ENCODE assay signal across 8 cellular contexts in genomic region chr12:110079477-110080400, GRCh38. TPM values are rescaled to one million over a fixed set of nuclear protein-coding genes. Genes with fewer than 3 reads are reported as not detected.
A peak's percentile ranks its signal among the peaks of the same experiment; 100 is the strongest.
DNase-seq lines count a peak whose midpoint lies in the region; ATAC-seq lines count a peak whose summit lies in the region.

No MANE protein-coding gene starts in this region.

- ATAC-seq in GM18499 (IDR thresholded peaks at IDR 0.05; ENCODE audit: insufficient read depth, unreplicated experiment) = peak; percentile 58
- ATAC-seq in HG02642 (IDR thresholded peaks at IDR 0.05; ENCODE audit: poor library complexity, unreplicated experiment) = peak; percentile 82
- peak; percentile 75 for ATAC-seq in left ventricle myocardium superior
- ATAC-seq in HG02970 (IDR thresholded peaks at IDR 0.05; ENCODE audit: low FRiP score, unreplicated experiment) = no peak

- DNase-seq in NOMO-1 (lab: John Stamatoyannopoulos, UW; ENCODE audit: unreplicated experiment in 2 of 2) (peak; percentile 60 to 92), activated T-helper 1 cell treated with Interleukin-2 at 50 U/mL for 16 hours (ENCODE audit: low read depth) (peak; percentile 52), left ventricle myocardium superior (peak; percentile 64), HPDE6-E6E7 (ENCODE audit: extremely low spot score) (no peak)
- peak; percentile 75 for DNase-seq in stimulated activated CD4-positive, alpha-beta T cell treated with anti-CD3 and anti-CD28 coated beads, Interleukin-1b, Interleukin-23, amount 100 ng/mL, for 48 hours

- intact Hi-C loops in left ventricle myocardium superior (cut with micrococcal nuclease) = no loop called here

RNA-seq across cellular contexts. Expression of gene C12orf76, which starts 31.4 kb away (rescaled TPM):
- total RNA-seq in left ventricle myocardium superior = 5.7 TPM

RNA-seq across cellular contexts. Expression of gene IFT81, which starts 44.4 kb away (rescaled TPM):
- 9.4 TPM for total RNA-seq in left ventricle myocardium superior
